29 cellular contexts compared by ENCODE assay signal in the genomic region with DNA sequence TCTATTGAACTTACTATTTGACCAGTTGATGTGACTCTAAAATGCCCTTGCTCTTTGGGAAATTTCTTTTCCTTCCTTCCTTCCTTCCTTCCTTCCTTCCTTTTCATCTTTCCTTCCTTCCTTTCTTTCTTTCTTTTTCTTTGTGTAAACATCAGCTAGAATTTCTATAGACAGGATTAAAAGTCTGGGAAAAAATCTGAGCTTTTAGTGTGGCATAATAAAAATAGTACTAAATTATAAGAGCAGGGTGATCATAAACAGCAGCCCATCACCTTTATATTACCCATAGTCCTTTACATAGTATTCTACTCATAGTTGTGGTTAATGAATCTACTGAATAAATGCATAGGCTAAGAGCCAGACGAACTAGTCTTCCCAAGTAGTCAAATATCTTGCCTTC.
"Had no signal": no experiment of that assay in that cellular context is flagged by ENCODE, and none has a peak within 500 bp of the region (broad histone marks: within the 10 kb centered on the region; RNA-seq: fewer than 3 reads in every experiment).

No MANE protein-coding gene starts in this region.

- H3K27ac ChIP-seq: adrenal gland, ascending aorta, body of pancreas, brain microvascular endothelial cell, breast epithelium, cardiac muscle cell had no signal

- H3K4me3 ChIP-seq: adrenal gland, ascending aorta, body of pancreas, breast epithelium, cardiac muscle cell had no signal

- DNase-seq: activated effector memory CD4-positive, alpha-beta T cell treated with anti-CD3 and anti-CD28 coated beads, Interleukin-2, amount 50 U/mL, for 16 hours; activated effector memory CD4-positive, alpha-beta T cell treated with Interleukin-2 at 50 U/mL for 16 hours; activated gamma-delta T cell; activated gamma-delta T cell treated with Interleukin-2 at 50 U/mL for 16 hours; activated naive CD4-positive, alpha-beta T cell; activated naive CD4-positive, alpha-beta T cell treated with anti-CD3 and anti-CD28 coated beads for 36 hours; activated naive CD4-positive, alpha-beta T cell treated with anti-CD3 and anti-CD28 coated beads, Interleukin-2, amount 10 ng/mL, durations not matched to agents 7 days and 5 days; activated naive CD4-positive, alpha-beta T cell treated with anti-CD3 and anti-CD28 coated beads, Interleukin-2, amount 50 U/mL, for 16 hours; activated naive CD4-positive, alpha-beta T cell treated with Interleukin-2 at 50 U/mL for 16 hours; activated naive CD8-positive, alpha-beta T cell treated with anti-CD3 and anti-CD28 coated beads for 36 hours; activated naive CD8-positive, alpha-beta T cell treated with anti-CD3 and anti-CD28 coated beads, Interleukin-2, amount 10 ng/mL, durations not matched to agents 7 days and 5 days; activated naive CD8-positive, alpha-beta T cell treated with anti-CD3 and anti-CD28 coated beads, Interleukin-2, amount 50 U/mL, for 24 hours; activated T-cell treated with anti-CD3 and anti-CD28 coated beads, Interleukin-2, amount 50 U/mL, for 24 hours; activated T-cell treated with anti-CD3 and anti-CD28 coated beads, Interleukin-2, amount 50 U/mL, for 4 hours; activated T-cell treated with anti-CD3 and anti-CD28 coated beads, Interleukin-2, amount 50 U/mL, for 48 hours; activated T-cell treated with anti-CD3 and anti-CD28 coated beads, Interleukin-2, amount 50 U/mL, for 72 hours; adrenal gland; amniotic stem cell; amygdala; anterior cingulate cortex; aorta; body of pancreas; brain microvascular endothelial cell; caudate nucleus; central memory CD4-positive, alpha-beta T cell; cerebellar nuclear complex had no signal

- H3K9me3 ChIP-seq: adrenal gland, ascending aorta, body of pancreas, breast epithelium had no signal

- H3K36me3 ChIP-seq: adrenal gland, ascending aorta, brain microvascular endothelial cell, breast epithelium, cardiac muscle cell had no signal

- H3K27me3 ChIP-seq: adrenal gland, ascending aorta, brain microvascular endothelial cell, breast epithelium, cardiac muscle cell had no signal

- H3K4me1 ChIP-seq: adrenal gland, ascending aorta, body of pancreas, breast epithelium had no signal
